ENCODE assay signal across 8 cellular contexts in the genomic region with DNA sequence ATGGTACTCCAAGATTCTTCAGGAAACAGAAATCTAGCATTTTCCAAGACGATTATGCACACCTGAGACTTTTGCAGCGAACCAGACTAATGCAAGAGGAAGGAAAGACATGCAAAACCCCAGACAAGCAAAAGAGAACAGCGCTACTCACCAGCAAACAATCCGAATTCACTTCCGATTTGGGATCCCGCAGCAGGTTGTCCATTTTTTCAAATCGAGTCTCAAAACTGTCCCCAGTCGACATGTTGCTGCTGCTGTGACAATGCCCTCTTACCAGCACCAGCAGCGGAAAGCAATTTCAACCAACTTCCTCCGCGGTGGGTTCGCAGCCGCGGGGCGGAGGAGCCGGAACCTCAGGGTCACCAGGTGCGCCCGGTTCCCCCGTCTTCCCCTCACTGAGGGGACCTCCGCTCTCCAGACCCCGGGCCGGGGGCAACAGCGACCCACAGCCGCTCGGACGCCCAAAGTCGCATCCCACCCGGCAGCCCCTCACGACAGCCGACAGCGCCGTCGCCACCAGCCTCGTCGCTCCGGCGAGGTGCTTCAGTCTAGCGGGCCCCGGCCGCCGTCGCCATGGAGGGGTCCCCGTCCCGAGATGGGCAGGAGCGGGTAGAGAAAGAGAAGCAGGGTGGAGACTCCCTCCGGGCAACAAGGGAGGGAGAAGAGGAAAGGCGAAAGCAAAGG. TPM values are rescaled to one million over a fixed set of nuclear protein-coding genes. Genes with fewer than 3 reads are reported as not detected.
DNase-seq lines count a peak whose midpoint lies in the region; TF ChIP-seq lines count a peak whose summit lies in the region.

No MANE protein-coding gene starts in this region.

- no peaks in the 10 kb centered on the region for H3K9me3 ChIP-seq in GM23248 (ENCODE audit: low read depth)

- H3K27ac ChIP-seq in GM23248 = peak overlapping the region; percentile 92
- peak overlapping the region; percentile 96 for H3K27ac ChIP-seq in caudate nucleus (ENCODE audit: low read depth, low read length)

- H3F3A ChIP-seq in GM23248 (ENCODE audit: insufficient read depth) = peaks cover 25% of the 10 kb centered on the region

- peak overlapping the region; percentile 91 for H3K9ac ChIP-seq in GM23248

- 1% methylated on average over 47 of the region's 47 CpGs for WGBS in GM23248 (ENCODE audit: low coverage in 1 of 2, low lambda C conversion rate in 2 of 2, missing lambda C conversion rate in 2 of 2), 2 experiments

- peaks cover 38% of the 10 kb centered on the region for H3K4me1 ChIP-seq in GM23248 (ENCODE audit: insufficient read depth)

- no peaks in the 10 kb centered on the region for H3K27me3 ChIP-seq in GM06990 (replicated peaks; ENCODE audit: control insufficient read depth, insufficient read depth, low read length)
- no peaks in the 10 kb centered on the region for H3K27me3 ChIP-seq in GM23248 (replicated peaks; ENCODE audit: insufficient read depth)

- H3K4me2 ChIP-seq in GM23248 (ENCODE audit: unreplicated experiment) = peak overlapping the region; percentile 97

- DNase-seq in GM06990 (ENCODE audit: extremely low read depth, insufficient read length) (peak; percentile 78), GM23248 (peak; percentile 55), LoVo (ENCODE audit: low spot score) (peak; percentile 10), caudate nucleus (lab: John Stamatoyannopoulos, UW) (peak in 41 of 61 donors; percentile 18 to 78 (median 50)), kidney glomerular epithelial cell (lab: John Stamatoyannopoulos, UW) (peak; percentile 41), NCI-H446 treated with DMSO at 0.1 percent for 48 hours (lab: John Stamatoyannopoulos, UW) (no peak)
- DNase-seq in activated CD4-positive, CD25-positive, alpha-beta regulatory T cell (lab: John Stamatoyannopoulos, UW) = peak; percentile 37 to 56 (median 44)
- peak; percentile 54 for DNase-seq in stimulated activated CD4-positive, alpha-beta T cell treated with anti-CD3 and anti-CD28 coated beads, Interleukin-1b, Interleukin-23, amount 100 ng/mL, for 48 hours

- no peak for TF ChIP-seq CTCF in GM06990 (IDR thresholded peaks at IDR 0.05; ENCODE audit: insufficient read depth, low read length, poor library complexity, severe bottlenecking)

- H3K9me2 ChIP-seq in GM23248 (ENCODE audit: insufficient read depth) = no peaks in the 10 kb centered on the region

- H3K4me3 ChIP-seq in GM06990 (replicated peaks; ENCODE audit: low read depth, low read length) = peak overlapping the region; percentile 91
- H3K4me3 ChIP-seq in GM23248 = peak overlapping the region; percentile 91

- peak overlapping the region; percentile 74 for H2AFZ ChIP-seq in GM23248

- peaks cover 56% of the 10 kb centered on the region for H3K79me2 ChIP-seq in GM23248 (ENCODE audit: insufficient read depth)

- in situ Hi-C loops in GM23248 (cut with MboI) = loop anchor here (10.0 kb wide), 1 partner anchor 64 kb away; no protein-coding TSS in a partner anchor

- peaks cover 26% of the 10 kb centered on the region; the same call in 1 of the 2 replicates for H4K20me1 ChIP-seq in GM23248 (ENCODE audit: insufficient read depth)

- H3K36me3 ChIP-seq in GM06990 (ENCODE audit: control insufficient read depth, insufficient read depth, low read length) = no peaks in the 10 kb centered on the region
- H3K36me3 ChIP-seq in GM23248 (ENCODE audit: low read depth) = no peaks in the 10 kb centered on the region

RNA-seq across cellular contexts. Expression of gene ROCK1, which starts 0.8 kb away (rescaled TPM):
- total RNA-seq in GM23248 (2014; rRNA removed; shearing (Covaris generic)) = 33.6 and 34.4 TPM in 2 replicates
- polyA plus RNA-seq in GM23248 (2016; fragmentation: Nextera tagmentation; extraction: Ambion mirVana) = 33.3 and 35.9 TPM in 2 replicates
